Comparison of ENCODE assay signal across 11 cellular contexts in the genomic region with DNA sequence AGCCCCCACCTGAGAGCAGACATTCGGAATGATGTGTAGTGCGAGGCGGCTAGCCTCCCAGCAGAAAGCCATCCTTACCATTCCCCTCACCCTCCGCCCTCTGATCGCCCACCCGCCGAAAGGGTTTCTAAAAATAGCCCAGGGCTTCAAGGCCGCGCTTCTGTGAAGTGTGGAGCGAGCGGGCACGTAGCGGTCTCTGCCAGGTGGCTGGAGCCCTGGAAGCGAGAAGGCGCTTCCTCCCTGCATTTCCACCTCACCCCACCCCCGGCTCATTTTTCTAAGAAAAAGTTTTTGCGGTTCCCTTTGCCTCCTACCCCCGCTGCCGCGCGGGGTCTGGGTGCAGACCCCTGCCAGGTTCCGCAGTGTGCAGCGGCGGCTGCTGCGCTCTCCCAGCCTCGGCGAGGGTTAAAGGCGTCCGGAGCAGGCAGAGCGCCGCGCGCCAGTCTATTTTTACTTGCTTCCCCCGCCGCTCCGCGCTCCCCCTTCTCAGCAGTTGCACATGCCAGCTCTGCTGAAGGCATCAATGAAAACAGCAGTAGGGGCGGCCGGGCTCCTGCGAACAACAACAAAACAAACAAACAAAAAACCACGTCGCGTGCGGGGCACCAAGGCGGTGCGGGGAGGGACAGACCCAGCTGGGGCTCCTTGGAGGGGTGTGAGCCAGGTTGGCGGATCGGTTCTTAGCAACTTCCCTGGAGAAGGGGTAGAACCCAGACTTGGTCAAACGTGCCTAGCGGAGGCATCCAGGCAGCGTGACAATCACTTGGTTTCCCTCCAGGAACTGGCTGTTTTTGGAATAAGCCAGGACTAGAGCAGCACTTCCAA. TPM values are rescaled to one million over a fixed set of nuclear protein-coding genes. Genes with fewer than 3 reads are reported as not detected.
DNase-seq lines count a peak whose midpoint lies in the region; ATAC-seq and TF ChIP-seq lines count a peak whose summit lies in the region.
"Had no signal": no experiment of that assay in that cellular context is flagged by ENCODE, and none has a peak within 500 bp of the region (broad histone marks: within the 10 kb centered on the region; RNA-seq: fewer than 3 reads in every experiment).

No MANE protein-coding gene starts in this region.

- no peak for TF ChIP-seq RAD21 in Ishikawa (IDR thresholded peaks at IDR 0.05; ENCODE audit: low read depth)

- H3K27ac ChIP-seq in caudate nucleus (ENCODE audit: low read depth, low read length) (peak overlapping the region; percentile 52), mesodermal cell (ENCODE audit: low read depth, low read length, severe bottlenecking) (no peak overlapping the region)
- H3K27ac ChIP-seq: lower lobe of right lung had no signal

- peaks cover 26% of the 10 kb centered on the region for H3K4me1 ChIP-seq in mesodermal cell (ENCODE audit: control insufficient read depth, insufficient read depth, low read length, poor library complexity, severe bottlenecking)

- TF ChIP-seq EP300 in Ishikawa (IDR thresholded peaks at IDR 0.05; ENCODE audit: borderline replicate concordance): no peak

- no peak for ATAC-seq in GM18870 (IDR thresholded peaks at IDR 0.05; ENCODE audit: unreplicated experiment)
- ATAC-seq: GM12878, lower lobe of right lung had no signal

- DNase-seq in Ammon's horn (ENCODE audit: low spot score): peak; percentile 43
- DNase-seq in caudate nucleus (lab: John Stamatoyannopoulos, UW): peak in 36 of 61 donors; percentile 6 to 77 (median 37)
- DNase-seq in activated T-cell treated with anti-CD3 and anti-CD28 coated beads for 4 hours: no peak
- no peak for DNase-seq in medulla oblongata (ENCODE audit: extremely low spot score)
- no peak for DNase-seq in NCI-H187 treated with DMSO at 0.1 percent for 48 hours (lab: John Stamatoyannopoulos, UW)
- DNase-seq: activated CD4-positive, CD25-positive, alpha-beta regulatory T cell treated with anti-CD3 and anti-CD28 coated beads, Interleukin-2, amount 50 U/mL, for 72 hours; lower lobe of right lung had no signal

- no peaks in the 10 kb centered on the region for H3K9me3 ChIP-seq in mesodermal cell (ENCODE audit: control insufficient read depth, low read length)
- H3K9me3 ChIP-seq: lower lobe of right lung had no signal

- H3K36me3 ChIP-seq in mesodermal cell (ENCODE audit: control insufficient read depth, insufficient read depth, low read length): no peaks in the 10 kb centered on the region
- H3K36me3 ChIP-seq: lower lobe of right lung had no signal

- peak overlapping the region; percentile 24 for H3K4me3 ChIP-seq in mesodermal cell (ENCODE audit: extremely low read depth, insufficient read depth, low read length, poor library complexity, severe bottlenecking)
- H3K4me3 ChIP-seq: GM12878, lower lobe of right lung had no signal

- WGBS in mesodermal cell (ENCODE audit: insufficient coverage in 2 of 2), 2 experiments: 4 to 5% methylated on average over 25 to 30 of the region's 51 CpGs

TF ChIP-seq in Ishikawa, 13 proteins besides CTCF, POLR2A, EP300 and RAD21:
- TF ChIP-seq, protein P1, sequence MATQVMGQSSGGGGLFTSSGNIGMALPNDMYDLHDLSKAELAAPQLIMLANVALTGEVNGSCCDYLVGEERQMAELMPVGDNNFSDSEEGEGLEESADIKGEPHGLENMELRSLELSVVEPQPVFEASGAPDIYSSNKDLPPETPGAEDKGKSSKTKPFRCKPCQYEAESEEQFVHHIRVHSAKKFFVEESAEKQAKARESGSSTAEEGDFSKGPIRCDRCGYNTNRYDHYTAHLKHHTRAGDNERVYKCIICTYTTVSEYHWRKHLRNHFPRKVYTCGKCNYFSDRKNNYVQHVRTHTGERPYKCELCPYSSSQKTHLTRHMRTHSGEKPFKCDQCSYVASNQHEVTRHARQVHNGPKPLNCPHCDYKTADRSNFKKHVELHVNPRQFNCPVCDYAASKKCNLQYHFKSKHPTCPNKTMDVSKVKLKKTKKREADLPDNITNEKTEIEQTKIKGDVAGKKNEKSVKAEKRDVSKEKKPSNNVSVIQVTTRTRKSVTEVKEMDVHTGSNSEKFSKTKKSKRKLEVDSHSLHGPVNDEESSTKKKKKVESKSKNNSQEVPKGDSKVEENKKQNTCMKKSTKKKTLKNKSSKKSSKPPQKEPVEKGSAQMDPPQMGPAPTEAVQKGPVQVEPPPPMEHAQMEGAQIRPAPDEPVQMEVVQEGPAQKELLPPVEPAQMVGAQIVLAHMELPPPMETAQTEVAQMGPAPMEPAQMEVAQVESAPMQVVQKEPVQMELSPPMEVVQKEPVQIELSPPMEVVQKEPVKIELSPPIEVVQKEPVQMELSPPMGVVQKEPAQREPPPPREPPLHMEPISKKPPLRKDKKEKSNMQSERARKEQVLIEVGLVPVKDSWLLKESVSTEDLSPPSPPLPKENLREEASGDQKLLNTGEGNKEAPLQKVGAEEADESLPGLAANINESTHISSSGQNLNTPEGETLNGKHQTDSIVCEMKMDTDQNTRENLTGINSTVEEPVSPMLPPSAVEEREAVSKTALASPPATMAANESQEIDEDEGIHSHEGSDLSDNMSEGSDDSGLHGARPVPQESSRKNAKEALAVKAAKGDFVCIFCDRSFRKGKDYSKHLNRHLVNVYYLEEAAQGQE (IDR thresholded peaks at IDR 0.05; ENCODE audit: low read depth): 0 out of 2 replicates have a peak, but pooled peaks have one; percentile 10
- no peak for TF ChIP-seq YY1 (IDR thresholded peaks at IDR 0.05; ENCODE audit: low read depth)
- TF ChIP-seq EGR1 (IDR thresholded peaks at IDR 0.05): no peak
TF ChIP-seq in Ishikawa: peak in this region for 1.

RNA-seq across cellular contexts. Expression of a gene that starts 2.4 kb away (rescaled TPM):
- polyA plus RNA-seq in mesodermal cell (2013, experiment 1 of 2): 0.41 TPM
- polyA plus RNA-seq in mesodermal cell (2013, experiment 2 of 2): 0.25 TPM
- polyA plus RNA-seq: GM12878 had no signal

Comparison
In these comparisons a context has a peak if more than half of its experiments do, and no peak if none do; other contexts are left out.
1. DNase-seq: peak in Ammon's horn (single experiment) and caudate nucleus (36 of 61); none in activated T-cell treated with anti-CD3 and anti-CD28 coated beads for 4 hours (single experiment), medulla oblongata (single experiment) and NCI-H187 treated with DMSO at 0.1 percent for 48 hours (single experiment).